ENCODE assay signal across 22 cellular contexts in genomic region chr9:121262953-121263352, GRCh38.
"Had no signal": no experiment of that assay in that cellular context is flagged by ENCODE, and none has a peak within 500 bp of the region (broad histone marks: within the 10 kb centered on the region; RNA-seq: fewer than 3 reads in every experiment).

No MANE protein-coding gene starts in this region.

- H3K27ac Mint-ChIP-seq: activated CD4-positive, alpha-beta T cell treated with anti-CD3 and anti-CD28 coated beads, Interleukin-2, amount 10 ng/mL, durations not matched to agents 7 days and 5 days; activated naive CD4-positive, alpha-beta T cell treated with anti-CD3 and anti-CD28 coated beads, Interleukin-2, amount 50 U/mL, for 72 hours; immature natural killer cell; mesothelial cell of epicardium; T-cell; T-helper 2 cell treated with Interferon-gamma antibody and Interleukin-4, amounts not matched to agents 5 μg/mL and 100 μg/mL, for 36 hours had no signal

- H3K4me3 Mint-ChIP-seq: activated CD4-positive, alpha-beta T cell treated with anti-CD3 and anti-CD28 coated beads, Interleukin-2, amount 10 ng/mL, durations not matched to agents 7 days and 5 days; immature natural killer cell; mesothelial cell of epicardium; T-cell; T-helper 2 cell treated with Interferon-gamma antibody and Interleukin-4, amounts not matched to agents 5 μg/mL and 100 μg/mL, for 36 hours had no signal

- ATAC-seq: activated naive CD4-positive, alpha-beta T cell treated with anti-CD3 and anti-CD28 coated beads, Interleukin-2, amount 50 U/mL, for 72 hours; foreskin keratinocyte; right lobe of liver; T-cell had no signal

- H3K36me3 Mint-ChIP-seq: brain, mesothelial cell of epicardium had no signal

- H3K4me1 ChIP-seq: parathyroid adenoma, right lobe of liver had no signal

- H3K9me3 Mint-ChIP-seq: activated CD4-positive, alpha-beta T cell treated with anti-CD3 and anti-CD28 coated beads, Interleukin-2, amount 10 ng/mL, durations not matched to agents 7 days and 5 days; activated naive CD4-positive, alpha-beta T cell treated with anti-CD3 and anti-CD28 coated beads, Interleukin-2, amount 50 U/mL, for 72 hours; immature natural killer cell; nephron; T-cell; T-helper 2 cell treated with Interferon-gamma antibody and Interleukin-4, amounts not matched to agents 5 μg/mL and 100 μg/mL, for 36 hours had no signal

- H3K9me3 ChIP-seq: left ventricle myocardium inferior, right lobe of liver had no signal

- H3K4me3 ChIP-seq: hepatocyte, left ventricle myocardium inferior, right lobe of liver had no signal

- H3K27me3 ChIP-seq: foreskin keratinocyte, hepatocyte, right lobe of liver had no signal

- H3K36me3 ChIP-seq: left ventricle myocardium inferior, right lobe of liver, WERI-Rb-1 had no signal

- DNase-seq: activated CD4-positive, alpha-beta T cell treated with anti-CD3 and anti-CD28 coated beads, Interleukin-2, amount 10 ng/mL, durations not matched to agents 7 days and 5 days; activated CD4-positive, CD25-positive, alpha-beta regulatory T cell treated with anti-CD3 and anti-CD28 coated beads, Interleukin-2, amount 50 U/mL, for 72 hours; activated T-cell treated with anti-CD3 and anti-CD28 coated beads, Interleukin-2, amount 50 U/mL, for 1 hour; aorta; effector CD4-positive, alpha-beta T cell; foreskin keratinocyte; immature natural killer cell; kidney glomerular epithelial cell; left ventricle myocardium inferior; nucleus accumbens; right lobe of liver; stimulated activated CD4-positive, alpha-beta T cell treated with anti-CD3 and anti-CD28 coated beads, Interleukin-4, amount 100 ng/mL, for 1 hour; stimulated activated naive CD4-positive, alpha-beta T cell; T-cell; WERI-Rb-1 had no signal

- H3K27ac ChIP-seq: foreskin keratinocyte, hepatocyte, left ventricle myocardium inferior, parathyroid adenoma, right lobe of liver, WERI-Rb-1 had no signal
